1 cellular context compared by ENCODE assay signal in the genomic region with DNA sequence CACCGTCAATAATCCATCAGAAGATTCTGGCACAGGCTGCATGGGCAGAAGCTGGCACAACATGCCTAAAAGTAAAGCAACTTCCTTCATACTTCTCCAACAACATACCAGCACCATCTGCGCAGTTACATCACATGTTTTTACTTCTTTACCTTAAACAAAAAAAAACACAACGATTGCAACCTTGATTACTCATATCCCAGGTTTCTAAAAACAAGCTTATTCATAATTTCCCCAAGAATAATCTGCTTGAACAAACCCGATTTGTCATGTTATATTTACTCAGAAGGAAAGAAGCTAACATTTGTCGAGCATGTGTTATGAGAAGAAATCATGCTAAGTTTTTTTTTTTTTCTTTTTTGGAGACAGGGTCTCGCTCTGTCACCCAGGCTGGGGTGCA.
TF ChIP-seq lines count a peak whose summit lies in the region.

No MANE protein-coding gene starts in this region.

TF ChIP-seq in GM12878, 131 proteins besides CTCF, POLR2A, EP300 and RAD21 (continued from another document):
- TF ChIP-seq, protein P1, sequence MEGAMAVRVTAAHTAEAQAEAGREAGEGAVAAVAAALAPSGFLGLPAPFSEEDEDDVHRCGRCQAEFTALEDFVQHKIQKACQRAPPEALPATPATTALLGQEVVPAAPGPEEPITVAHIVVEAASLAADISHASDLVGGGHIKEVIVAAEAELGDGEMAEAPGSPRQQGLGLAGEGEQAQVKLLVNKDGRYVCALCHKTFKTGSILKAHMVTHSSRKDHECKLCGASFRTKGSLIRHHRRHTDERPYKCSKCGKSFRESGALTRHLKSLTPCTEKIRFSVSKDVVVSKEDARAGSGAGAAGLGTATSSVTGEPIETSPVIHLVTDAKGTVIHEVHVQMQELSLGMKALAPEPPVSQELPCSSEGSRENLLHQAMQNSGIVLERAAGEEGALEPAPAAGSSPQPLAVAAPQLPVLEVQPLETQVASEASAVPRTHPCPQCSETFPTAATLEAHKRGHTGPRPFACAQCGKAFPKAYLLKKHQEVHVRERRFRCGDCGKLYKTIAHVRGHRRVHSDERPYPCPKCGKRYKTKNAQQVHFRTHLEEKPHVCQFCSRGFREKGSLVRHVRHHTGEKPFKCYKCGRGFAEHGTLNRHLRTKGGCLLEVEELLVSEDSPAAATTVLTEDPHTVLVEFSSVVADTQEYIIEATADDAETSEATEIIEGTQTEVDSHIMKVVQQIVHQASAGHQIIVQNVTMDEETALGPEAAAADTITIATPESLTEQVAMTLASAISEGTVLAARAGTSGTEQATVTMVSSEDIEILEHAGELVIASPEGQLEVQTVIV (IDR thresholded peaks at IDR 0.05; ENCODE audit: borderline replicate concordance, partially characterized antibody) = no peak
